ENCODE assay signal across 8 cellular contexts in genomic region chr10:23158370-23158769, GRCh38. TPM values are rescaled to one million over a fixed set of nuclear protein-coding genes. Genes with fewer than 3 reads are reported as not detected.
A peak's percentile ranks its signal among the peaks of the same experiment; 100 is the strongest.
DNase-seq lines count a peak whose midpoint lies in the region; ATAC-seq, FAIRE-seq and TF ChIP-seq lines count a peak whose summit lies in the region.

No MANE protein-coding gene starts in this region.

- H4K20me1 ChIP-seq in BLaER1 (no peaks in the 10 kb centered on the region), osteoblast (ENCODE audit: insufficient read depth, low read length) (no peaks in the 10 kb centered on the region)

- H3K27ac ChIP-seq in BLaER1 (no peak overlapping the region), osteoblast (ENCODE audit: low read depth, low read length) (no peak overlapping the region)

- no peaks in the 10 kb centered on the region for H3K27me3 ChIP-seq in BLaER1
- H3K27me3 ChIP-seq in osteoblast (ENCODE audit: insufficient read depth, low read length): no peaks in the 10 kb centered on the region

- no peak for FAIRE-seq in frontal cortex (lab: Jason Lieb, UNC)

- peak; percentile 80 for TF ChIP-seq CTCF in osteoblast (IDR thresholded peaks at IDR 0.05; ENCODE audit: extremely low read depth, low read depth, low read length)

- H3K9me3 ChIP-seq in BLaER1: no peaks in the 10 kb centered on the region
- H3K9me3 ChIP-seq in osteoblast (ENCODE audit: low read depth, low read length): no peaks in the 10 kb centered on the region

- H2AFZ ChIP-seq in osteoblast (ENCODE audit: low read length): peak overlapping the region; percentile 47

- H3K36me3 ChIP-seq in BLaER1 (no peaks in the 10 kb centered on the region), osteoblast (ENCODE audit: insufficient read depth, low read length) (no peaks in the 10 kb centered on the region)

- DNase-seq in NCI-H510A treated with DMSO at 0.1 percent for 48 hours (lab: John Stamatoyannopoulos, UW): peak; percentile 54
- DNase-seq in activated T-cell treated with anti-CD3 and anti-CD28 coated beads, Interleukin-2, amount 50 U/mL, for 1 hour: peak; percentile 23
- DNase-seq in frontal cortex (ENCODE audit: low spot score in 2 of 2): peak; percentile 62 to 75
- peak; percentile 91 for DNase-seq in osteoblast (ENCODE audit: insufficient read length, low spot score, missing footprints)

- H3K4me2 ChIP-seq in BLaER1 (peak overlapping the region; percentile 60), osteoblast (ENCODE audit: insufficient read depth, low read length) (peak overlapping the region; percentile 71)

- H3K9ac ChIP-seq in BLaER1: no peak overlapping the region

- no peak overlapping the region; the same call in 1 of the 2 replicates for H3K4me3 ChIP-seq in BLaER1
- H3K4me3 ChIP-seq in osteoblast (ENCODE audit: insufficient read depth, low read length): peak overlapping the region; percentile 30

- H3K79me2 ChIP-seq in osteoblast (ENCODE audit: insufficient read depth, low read length): no peaks in the 10 kb centered on the region

- ATAC-seq in GM18511 (IDR thresholded peaks at IDR 0.05; ENCODE audit: unreplicated experiment): peak; percentile 67
- peak; percentile 62 for ATAC-seq in HG03196 (IDR thresholded peaks at IDR 0.05; ENCODE audit: unreplicated experiment)
- ATAC-seq in HG03520 (IDR thresholded peaks at IDR 0.05; ENCODE audit: unreplicated experiment): no peak

- H3K4me1 ChIP-seq in BLaER1 (peaks cover 9% of the 10 kb centered on the region), osteoblast (ENCODE audit: insufficient read depth, low read length) (peaks cover 6% of the 10 kb centered on the region)

RNA-seq across cellular contexts. Expression of gene PTF1A, which starts 33.7 kb away (rescaled TPM):
- total RNA-seq in frontal cortex: 0.41 TPM
- total RNA-seq in osteoblast: not detected in 2 replicates

Comparison
In these comparisons a context has a peak if more than half of its experiments do, and no peak if none do; other contexts are left out.
1. DNase-seq: peak in every context shown above with its lines; median percentile 91 in osteoblast; 68 in frontal cortex; 54 in NCI-H510A treated with DMSO at 0.1 percent for 48 hours; 23 in activated T-cell treated with anti-CD3 and anti-CD28 coated beads, Interleukin-2, amount 50 U/mL, for 1 hour.